In genomic region chr6:99427988-99428387, GRCh38 we compare ENCODE assay signal across 16 cellular contexts.
"Had no signal": no experiment of that assay in that cellular context is flagged by ENCODE, and none has a peak within 500 bp of the region (broad histone marks: within the 10 kb centered on the region; RNA-seq: fewer than 3 reads in every experiment).

No MANE protein-coding gene starts in this region.

- H3K4me3 ChIP-seq: cardiac muscle cell, gastroesophageal sphincter, lower lobe of right lung had no signal

- ATAC-seq: gastroesophageal sphincter, heart right ventricle, left cardiac atrium, lower lobe of right lung had no signal

- H3K9me3 Mint-ChIP-seq: activated B cell treated with CpG ODN at 0.5 μM for 24 hours; activated CD4-positive, alpha-beta T cell treated with anti-CD3 and anti-CD28 coated beads, Interleukin-2, amount 10 ng/mL, durations not matched to agents 7 days and 5 days; activated naive CD4-positive, alpha-beta T cell treated with anti-CD3 and anti-CD28 coated beads for 36 hours; activated T-helper 2 cell treated with anti-CD3 and anti-CD28 coated beads, Interferon-gamma antibody, Interleukin-2, Interleukin-4, amounts not matched to agents 10 μg/mL and 5 μg/mL and 100 μg/mL, durations not matched to agents 14 hours and 24 hours and 36 hours had no signal

- H3K9me3 ChIP-seq: gastroesophageal sphincter, heart right ventricle, lower lobe of right lung had no signal

- H3K27ac ChIP-seq: cardiac muscle cell, dorsolateral prefrontal cortex, gastroesophageal sphincter, heart right ventricle, lower lobe of right lung, parathyroid adenoma had no signal

- H3K27me3 Mint-ChIP-seq: activated B cell treated with CpG ODN at 0.5 μM for 24 hours; activated CD4-positive, alpha-beta T cell treated with anti-CD3 and anti-CD28 coated beads, Interleukin-2, amount 10 ng/mL, durations not matched to agents 7 days and 5 days had no signal

- H3K4me3 Mint-ChIP-seq: activated B cell treated with CpG ODN at 0.5 μM for 24 hours; activated CD4-positive, alpha-beta T cell treated with anti-CD3 and anti-CD28 coated beads, Interleukin-2, amount 10 ng/mL, durations not matched to agents 7 days and 5 days; activated naive CD4-positive, alpha-beta T cell treated with anti-CD3 and anti-CD28 coated beads for 36 hours had no signal

- H2AFZ ChIP-seq: parathyroid adenoma had no signal

- DNase-seq: activated B cell treated with CpG ODN at 0.5 μM for 24 hours; activated CD4-positive, alpha-beta T cell treated with anti-CD3 and anti-CD28 coated beads, Interleukin-2, amount 10 ng/mL, durations not matched to agents 7 days and 5 days; activated CD8-positive, alpha-beta memory T cell treated with anti-CD3 and anti-CD28 coated beads, Interleukin-2, amount 50 U/mL, for 48 hours; activated naive CD4-positive, alpha-beta T cell treated with anti-CD3 and anti-CD28 coated beads for 36 hours; dorsolateral prefrontal cortex; erythroblast; heart right ventricle; left cardiac atrium; lower lobe of right lung; stimulated activated CD4-positive, alpha-beta T cell treated with anti-CD3 and anti-CD28 coated beads, Interleukin-12 subunit alpha, Interleukin-12 subunit beta, amount 100 ng/mL, for 4 hours; stimulated activated CD4-positive, alpha-beta T cell treated with anti-CD3 and anti-CD28 coated beads, Interleukin-2, amount 100 ng/mL, for 24 hours; T-helper 1 cell had no signal

- H3K27me3 ChIP-seq: cardiac muscle cell, dorsolateral prefrontal cortex, gastroesophageal sphincter, heart right ventricle had no signal

- H3K27ac Mint-ChIP-seq: activated B cell treated with CpG ODN at 0.5 μM for 24 hours; activated CD4-positive, alpha-beta T cell treated with anti-CD3 and anti-CD28 coated beads, Interleukin-2, amount 10 ng/mL, durations not matched to agents 7 days and 5 days; activated naive CD4-positive, alpha-beta T cell treated with anti-CD3 and anti-CD28 coated beads for 36 hours had no signal

- H3K9ac ChIP-seq: parathyroid adenoma had no signal
